Comparison of ENCODE assay signal across 1 cellular context in genomic region chr1:193104906-193105820, GRCh38.
TF ChIP-seq lines count a peak whose summit lies in the region.

Gene GLRX2, minus strand, starts transcription at chr1:193105414. Its CDS starts 32 bp downstream, at chr1:193105382.

TF ChIP-seq in K562, 482 proteins besides CTCF, POLR2A, EP300 and RAD21 (continued from another document and continues in another):
- 0 out of 2 replicates have a peak, but pooled peaks have one; percentile 52 for TF ChIP-seq NKRF (IDR thresholded peaks at IDR 0.05; ENCODE audit: borderline replicate concordance)
- peak in 2 of 3 experiments; percentile 69 to 78 for TF ChIP-seq YY1 (IDR thresholded peaks at IDR 0.05; ENCODE audit: borderline replicate concordance in 1 of 3, control insufficient read depth in 1 of 3, extremely low read depth in 1 of 3, insufficient read depth in 3 of 3, insufficient read length in 1 of 3, insufficient replicate concordance in 2 of 3, low read depth in 1 of 3, low read length in 2 of 3)
- TF ChIP-seq ZFP36 (IDR thresholded peaks at IDR 0.05; ENCODE audit: low read depth, low read length, partially characterized antibody): no peak
- TF ChIP-seq SP1 (CRISPR knock-in tag; IDR thresholded peaks at IDR 0.05): no peak; the same call in 1 of the 2 replicates
- TF ChIP-seq EWSR1 (IDR thresholded peaks at IDR 0.05; ENCODE audit: borderline replicate concordance, low read depth, partially characterized antibody): no peak
- TF ChIP-seq CSDE1 (IDR thresholded peaks at IDR 0.05): no peak; a peak in 1 of 4 replicates
- peak; percentile 86; the same call in 1 of the 2 replicates for TF ChIP-seq GATAD2B (IDR thresholded peaks at IDR 0.05; ENCODE audit: borderline replicate concordance)
- TF ChIP-seq NR4A1 (CRISPR knock-in tag; IDR thresholded peaks at IDR 0.05): no peak
- no peak for TF ChIP-seq NR4A1 (tag; IDR thresholded peaks at IDR 0.05)
- no peak for TF ChIP-seq ZFP1 (CRISPR knock-in tag; IDR thresholded peaks at IDR 0.05)
- TF ChIP-seq ZNF23 (CRISPR knock-in tag; IDR thresholded peaks at IDR 0.05): no peak
- peak; percentile 58 for TF ChIP-seq DPF2 (IDR thresholded peaks at IDR 0.05)
- peak; percentile 66 for TF ChIP-seq GABPB1 (CRISPR knock-in tag; IDR thresholded peaks at IDR 0.05)
- TF ChIP-seq DACH1 (IDR thresholded peaks at IDR 0.05; ENCODE audit: partially characterized antibody): peak; percentile 37
- no peak for TF ChIP-seq ZNF354B (CRISPR knock-in tag; IDR thresholded peaks at IDR 0.05)
- TF ChIP-seq ADNP (tag; IDR thresholded peaks at IDR 0.05): no peak
- TF ChIP-seq STAT5A (IDR thresholded peaks at IDR 0.05; ENCODE audit: borderline replicate concordance, low read length): 0 out of 2 replicates have a peak, but pooled peaks have one; percentile 6
- TF ChIP-seq ZNF592 (IDR thresholded peaks at IDR 0.05): 0 out of 2 replicates have a peak, but pooled peaks have one; percentile 46
- no peak for TF ChIP-seq MIER1 (IDR thresholded peaks at IDR 0.05; ENCODE audit: low read depth)
- TF ChIP-seq ZNF3 (CRISPR knock-in tag; IDR thresholded peaks at IDR 0.05): no peak
- TF ChIP-seq ZBTB7A (IDR thresholded peaks at IDR 0.05; ENCODE audit: borderline replicate concordance, control insufficient read depth, low read depth, low read length): 0 out of 2 replicates have a peak, but pooled peaks have one; percentile 53
- TF ChIP-seq HDAC2 (IDR thresholded peaks at IDR 0.05): 0 out of 2 replicates have a peak, but pooled peaks have one; percentile 75
- no peak for TF ChIP-seq SRSF1 (IDR thresholded peaks at IDR 0.05; ENCODE audit: low read depth, low read length)
- TF ChIP-seq GATAD2A (IDR thresholded peaks at IDR 0.05): peak; percentile 72; the same call in 1 of the 2 replicates
- TF ChIP-seq MLLT1 (IDR thresholded peaks at IDR 0.05): peak in 1 of 2 experiments; percentile 30; a peak in 1 of 4 replicates
- TF ChIP-seq POU5F1 (IDR thresholded peaks at IDR 0.05; ENCODE audit: borderline replicate concordance, low read depth, low read length, partially characterized antibody): no peak
- peak; percentile 55; the same call in 1 of the 2 replicates for TF ChIP-seq ELF2 (CRISPR knock-in tag; IDR thresholded peaks at IDR 0.05)
- no peak for TF ChIP-seq PTBP1 (IDR thresholded peaks at IDR 0.05; ENCODE audit: low read depth, low read length)
- TF ChIP-seq HCFC1 (IDR thresholded peaks at IDR 0.05; ENCODE audit: low read depth, low read length): no peak; the same call in 1 of the 2 replicates
- TF ChIP-seq CLOCK (CRISPR knock-in tag; IDR thresholded peaks at IDR 0.05; ENCODE audit: borderline replicate concordance): no peak
- TF ChIP-seq E2F4 (CRISPR knock-in tag; IDR thresholded peaks at IDR 0.05; ENCODE audit: low read depth): no peak; the same call in none of the 2 replicates
- TF ChIP-seq XRCC4 (IDR thresholded peaks at IDR 0.05; ENCODE audit: extremely low read depth, insufficient read depth, insufficient read length): no peak
- no peak for TF ChIP-seq E2F5 (CRISPR knock-in tag; IDR thresholded peaks at IDR 0.05)
- TF ChIP-seq BCL6 (CRISPR knock-in tag; IDR thresholded peaks at IDR 0.05): no peak
- TF ChIP-seq ATF2 (CRISPR knock-in tag; IDR thresholded peaks at IDR 0.05): no peak
- peak; percentile 67 for TF ChIP-seq SUPT5H (IDR thresholded peaks at IDR 0.05)
- TF ChIP-seq C11orf30 (IDR thresholded peaks at IDR 0.05; ENCODE audit: low read depth): no peak
- peak; percentile 84 for TF ChIP-seq CBX1 (IDR thresholded peaks at IDR 0.05; ENCODE audit: low read depth)
- no peak for TF ChIP-seq ZNF398 (CRISPR knock-in tag; IDR thresholded peaks at IDR 0.05)
- no peak for TF ChIP-seq ETV5 (CRISPR knock-in tag; IDR thresholded peaks at IDR 0.05; ENCODE audit: low read depth)
- no peak; the same call in 1 of the 2 replicates for TF ChIP-seq STAT6 (CRISPR knock-in tag; IDR thresholded peaks at IDR 0.05)
